34 cellular contexts compared by ENCODE assay signal in genomic region chr3:70433091-70433490, GRCh38.
A peak's percentile ranks its signal among the peaks of the same experiment; 100 is the strongest.
DNase-seq lines count a peak whose midpoint lies in the region; ATAC-seq and TF ChIP-seq lines count a peak whose summit lies in the region.
"Had no signal": no experiment of that assay in that cellular context is flagged by ENCODE, and none has a peak within 500 bp of the region (broad histone marks: within the 10 kb centered on the region; RNA-seq: fewer than 3 reads in every experiment).

No MANE protein-coding gene starts in this region.

- H3K9me2 ChIP-seq in GM23338 (ENCODE audit: insufficient read depth) = 0 out of 2 replicates have a peak, but pooled peaks cover 4% of the 10 kb centered on the region

- H3K36me3 Mint-ChIP-seq in GM23338 (ENCODE audit: low read depth) = peaks cover 22% of the 10 kb centered on the region
- H3K36me3 Mint-ChIP-seq: CD4-positive, alpha-beta memory T cell had no signal

- DNase-seq in AG10803 (ENCODE audit: low read depth) (peak; percentile 42), NCI-H226 (peak; percentile 51), choroid plexus epithelial cell (ENCODE audit: low read depth) (peak; percentile 78), hepatic stellate cell (ENCODE audit: low spot score) (peak; percentile 4), anterior cingulate cortex (lab: John Stamatoyannopoulos, UW) (no peak), NCI-H2081 treated with DMSO at 0.1 percent for 48 hours (lab: John Stamatoyannopoulos, UW) (no peak), GM23338 (ENCODE audit: low spot score) (no peak)
- DNase-seq: activated CD4-positive, alpha-beta T cell treated with anti-CD3 and anti-CD28 coated beads, Interleukin-2, amount 50 U/mL, for 1 hour; activated CD4-positive, CD25-positive, alpha-beta regulatory T cell; activated gamma-delta T cell treated with Interleukin-2 at 50 U/mL for 16 hours; activated T-cell treated with anti-CD3 and anti-CD28 coated beads, Interleukin-2, amount 50 U/mL, for 1 hour; AML-193; CD4-positive, alpha-beta memory T cell; colonic mucosa; effector CD4-positive, alpha-beta T cell; gastrocnemius medialis; Karpas-422; lower lobe of right lung; mucosa of descending colon; NCI-H1417 treated with DMSO at 0.1 percent for 48 hours; NCI-H2081; NCI-H2227 treated with DMSO at 0.1 percent for 48 hours; NCI-H69; Right ventricle myocardium superior; small intestine; stimulated activated naive CD8-positive, alpha-beta T cell treated with anti-CD3 and anti-CD28 coated beads, Interleukin-15, Interleukin-2, amounts not matched to agents 100 U/mL and 50 U/mL, for 24 hours; testis had no signal

- no peaks in the 10 kb centered on the region for H3K27me3 ChIP-seq in GM23338 (ENCODE audit: insufficient read depth)
- H3K27me3 ChIP-seq: colonic mucosa, gastrocnemius medialis, testis had no signal

- H3K4me1 Mint-ChIP-seq in GM23338 = peaks cover 18% of the 10 kb centered on the region
- H3K4me1 Mint-ChIP-seq: CD4-positive, alpha-beta memory T cell; nephron had no signal

- H2AFZ ChIP-seq in GM23338 = no peak overlapping the region

- no peak overlapping the region for H3K4me2 ChIP-seq in GM23338

- no peak overlapping the region for H3K27ac ChIP-seq in GM23338 (ENCODE audit: low read depth)
- H3K27ac ChIP-seq: colonic mucosa, epithelial cell of prostate, gastrocnemius medialis, lower lobe of right lung, testis had no signal

- H3F3A ChIP-seq in GM23338 (replicated peaks; ENCODE audit: low read depth) = no peaks in the 10 kb centered on the region

- peaks cover 12% of the 10 kb centered on the region; the same call in 1 of the 2 replicates for H3K4me1 ChIP-seq in GM23338 (ENCODE audit: insufficient read depth)
- H3K4me1 ChIP-seq: colonic mucosa, gastrocnemius medialis, lower lobe of right lung, testis had no signal

- peaks cover 19% of the 10 kb centered on the region for H3K9me3 Mint-ChIP-seq in GM23338
- H3K9me3 Mint-ChIP-seq: T-helper 1 cell treated with Interleukin-12 subunit alpha and Interleukin-12 subunit beta and Interleukin-4 antibody, amounts not matched to agents 30 μg/mL and 1 μg/mL, for 36 hours had no signal

- no peaks in the 10 kb centered on the region for H3K36me3 ChIP-seq in GM23338 (ENCODE audit: insufficient read depth)
- H3K36me3 ChIP-seq: colonic mucosa, gastrocnemius medialis, lower lobe of right lung had no signal

- TF ChIP-seq CTCF in AG10803 (conservative IDR thresholded peaks at IDR 0.05; ENCODE audit: low read length) (no peak), choroid plexus epithelial cell (conservative IDR thresholded peaks at IDR 0.05; ENCODE audit: low read depth, low read length) (no peak), GM23338 (conservative IDR thresholded peaks at IDR 0.05; ENCODE audit: low read depth in 2 of 2) (no peak)

- no peak for ATAC-seq in GM23338
- ATAC-seq in GM18511 (IDR thresholded peaks at IDR 0.05; ENCODE audit: unreplicated experiment) = no peak
- ATAC-seq: gastrocnemius medialis; HepG2; lower lobe of right lung; mucosa of descending colon; Panc1; SK-N-SH treated with all-trans-retinoic acid at 6 μM for 48 hours; stimulated activated naive CD8-positive, alpha-beta T cell treated with anti-CD3 and anti-CD28 coated beads, Interleukin-15, Interleukin-2, amounts not matched to agents 100 U/mL and 50 U/mL, for 24 hours had no signal

- no peaks in the 10 kb centered on the region for H4K20me1 ChIP-seq in GM23338 (replicated peaks; ENCODE audit: insufficient read depth)

- no peak overlapping the region for H3K27ac Mint-ChIP-seq in GM23338
- H3K27ac Mint-ChIP-seq: CD4-positive, alpha-beta memory T cell; nephron; T-helper 1 cell treated with Interleukin-12 subunit alpha and Interleukin-12 subunit beta and Interleukin-4 antibody, amounts not matched to agents 30 μg/mL and 1 μg/mL, for 36 hours had no signal

- H3K4me3 Mint-ChIP-seq in GM23338 = no peak overlapping the region
- H3K4me3 Mint-ChIP-seq: CD4-positive, alpha-beta memory T cell; nephron; T-helper 1 cell treated with Interleukin-12 subunit alpha and Interleukin-12 subunit beta and Interleukin-4 antibody, amounts not matched to agents 30 μg/mL and 1 μg/mL, for 36 hours had no signal

- H3K79me2 ChIP-seq in GM23338 (replicated peaks; ENCODE audit: insufficient read depth) = no peaks in the 10 kb centered on the region

- peaks cover 5% of the 10 kb centered on the region for H3K27me3 Mint-ChIP-seq in GM23338 (ENCODE audit: insufficient read depth, low read depth, poor library complexity)

- H3K4me3 ChIP-seq in AG10803 (ENCODE audit: low read length) (no peak overlapping the region), choroid plexus epithelial cell (ENCODE audit: low read depth, low read length) (no peak overlapping the region), GM23338 (no peak overlapping the region)
- H3K4me3 ChIP-seq: colonic mucosa, gastrocnemius medialis, lower lobe of right lung, mucosa of descending colon, testis had no signal

TF ChIP-seq in GM23338, 12 proteins besides CTCF, POLR2A, EP300 and RAD21 (continues in another document):
- TF ChIP-seq, protein P1, sequence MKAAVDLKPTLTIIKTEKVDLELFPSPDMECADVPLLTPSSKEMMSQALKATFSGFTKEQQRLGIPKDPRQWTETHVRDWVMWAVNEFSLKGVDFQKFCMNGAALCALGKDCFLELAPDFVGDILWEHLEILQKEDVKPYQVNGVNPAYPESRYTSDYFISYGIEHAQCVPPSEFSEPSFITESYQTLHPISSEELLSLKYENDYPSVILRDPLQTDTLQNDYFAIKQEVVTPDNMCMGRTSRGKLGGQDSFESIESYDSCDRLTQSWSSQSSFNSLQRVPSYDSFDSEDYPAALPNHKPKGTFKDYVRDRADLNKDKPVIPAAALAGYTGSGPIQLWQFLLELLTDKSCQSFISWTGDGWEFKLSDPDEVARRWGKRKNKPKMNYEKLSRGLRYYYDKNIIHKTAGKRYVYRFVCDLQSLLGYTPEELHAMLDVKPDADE (IDR thresholded peaks at IDR 0.05) = no peak
- no peak for TF ChIP-seq ZNF462 (CRISPR knock-in tag; IDR thresholded peaks at IDR 0.05)
- no peak for TF ChIP-seq CREB1 (CRISPR knock-in tag; IDR thresholded peaks at IDR 0.05; ENCODE audit: low read depth)
- no peak for TF ChIP-seq EZH2phosphoT487 (IDR thresholded peaks at IDR 0.05; ENCODE audit: unreplicated experiment)
- no peak for TF ChIP-seq ZNF331 (CRISPR knock-in tag; IDR thresholded peaks at IDR 0.05; ENCODE audit: low read depth)
- TF ChIP-seq ZNF114 (CRISPR knock-in tag; IDR thresholded peaks at IDR 0.05) = no peak
- no peak for TF ChIP-seq EZH2 (IDR thresholded peaks at IDR 0.05; ENCODE audit: low read depth, unreplicated experiment)
- TF ChIP-seq POLR2AphosphoS5 (IDR thresholded peaks at IDR 0.05; ENCODE audit: low read depth) = no peak
- no peak for TF ChIP-seq JUNB (IDR thresholded peaks at IDR 0.05; ENCODE audit: unreplicated experiment)

Comparison
In these comparisons a context has a peak if more than half of its experiments do, and no peak if none do; other contexts are left out.
1. DNase-seq: peak in AG10803 (single experiment), NCI-H226 (single experiment), choroid plexus epithelial cell (single experiment) and hepatic stellate cell (single experiment); none in anterior cingulate cortex (0 of 58), NCI-H2081 treated with DMSO at 0.1 percent for 48 hours (single experiment) and GM23338 (single experiment).